Comparison of ENCODE assay signal across 1 cellular context in genomic region chrX:103356023-103356798, GRCh38.
TF ChIP-seq lines count a peak whose summit lies in the region.

TSS of gene TCEAL9 (plus strand) at chrX:103356506. CDS start at chrX:103357685, 1,179 bp downstream.

TF ChIP-seq in HEK293, 187 proteins besides CTCF, POLR2A, EP300 and RAD21 (continued from another document):
- TF ChIP-seq ZNF398 (tag by site-specific recombination; IDR thresholded peaks at IDR 0.05) = peak; percentile 65
- peak; percentile 40 for TF ChIP-seq KLF1 (tag by site-specific recombination; IDR thresholded peaks at IDR 0.05)
- no peak for TF ChIP-seq ZNF266 (tag by site-specific recombination; IDR thresholded peaks at IDR 0.05; ENCODE audit: low read depth)
- TF ChIP-seq PRDM6 (tag by site-specific recombination; IDR thresholded peaks at IDR 0.05) = no peak
- TF ChIP-seq ATF2 (tag by site-specific recombination; IDR thresholded peaks at IDR 0.05; ENCODE audit: low read depth) = peak; percentile 57; the same call in 1 of the 2 replicates
- TF ChIP-seq ZBTB17 (tag by site-specific recombination; IDR thresholded peaks at IDR 0.05) = no peak
- peak; percentile 56; the same call in 1 of the 2 replicates for TF ChIP-seq ZNF561 (tag by site-specific recombination; IDR thresholded peaks at IDR 0.05; ENCODE audit: borderline replicate concordance)
- TF ChIP-seq SP2 (tag by site-specific recombination; IDR thresholded peaks at IDR 0.05) = peak; percentile 51
- peak; percentile 62 for TF ChIP-seq ZNF133 (tag by site-specific recombination; IDR thresholded peaks at IDR 0.05)
- peak; percentile 100 for TF ChIP-seq ZNF692 (tag by site-specific recombination; IDR thresholded peaks at IDR 0.05)
- TF ChIP-seq ZFP69B (tag by site-specific recombination; IDR thresholded peaks at IDR 0.05) = peak; percentile 99
- TF ChIP-seq ZNF600 (tag by site-specific recombination; IDR thresholded peaks at IDR 0.05) = peak; percentile 35; the same call in 1 of the 2 replicates
- TF ChIP-seq SP3 (tag by site-specific recombination; IDR thresholded peaks at IDR 0.05) = peak; percentile 59; the same call in 1 of the 2 replicates
- peak; percentile 35; the same call in 1 of the 2 replicates for TF ChIP-seq ZBTB21 (tag by site-specific recombination; IDR thresholded peaks at IDR 0.05)
- no peak for TF ChIP-seq PRDM4 (tag by site-specific recombination; IDR thresholded peaks at IDR 0.05)
- TF ChIP-seq KLF8 (tag by site-specific recombination; IDR thresholded peaks at IDR 0.05) = peak; percentile 48; the same call in 1 of the 2 replicates
- TF ChIP-seq IKZF3 (tag by site-specific recombination; IDR thresholded peaks at IDR 0.05) = peak; percentile 62
- no peak for TF ChIP-seq ZSCAN18 (tag by site-specific recombination; IDR thresholded peaks at IDR 0.05)
